Comparison of ENCODE assay signal across 16 cellular contexts in genomic region chr1:115255154-115255553, GRCh38.
"Had no signal": no experiment of that assay in that cellular context is flagged by ENCODE, and none has a peak within 500 bp of the region (broad histone marks: within the 10 kb centered on the region; RNA-seq: fewer than 3 reads in every experiment).

No MANE protein-coding gene starts in this region.

- H3K27ac ChIP-seq: ascending aorta, coronary artery, left ventricle myocardium inferior, pancreas, sigmoid colon, stomach, testis had no signal

- DNase-seq: activated CD4-positive, alpha-beta T cell treated with anti-CD3 and anti-CD28 coated beads, Interleukin-2, amount 10 ng/mL, durations not matched to agents 7 days and 5 days; activated CD8-positive, alpha-beta memory T cell treated with anti-CD3 and anti-CD28 coated beads, Interleukin-2, amount 50 U/mL, for 48 hours; activated naive CD4-positive, alpha-beta T cell; caudate nucleus; effector CD8-positive, alpha-beta T cell; hippocampal formation; left ventricle myocardium inferior; naive thymus-derived CD8-positive, alpha-beta T cell; pancreas; sigmoid colon; stimulated activated CD4-positive, alpha-beta T cell treated with anti-CD3 and anti-CD28 coated beads, Interleukin-12 subunit alpha, Interleukin-12 subunit beta, amount 100 ng/mL, for 4 hours; stimulated activated CD4-positive, alpha-beta T cell treated with anti-CD3 and anti-CD28 coated beads, Interleukin-2, amount 100 ng/mL, for 24 hours; stomach; testis had no signal

- H3K9me3 ChIP-seq: pancreas, testis had no signal

- H3K36me3 ChIP-seq: ascending aorta, left ventricle myocardium inferior, pancreas, sigmoid colon, stomach had no signal

- H3K4me1 ChIP-seq: ascending aorta, pancreas, stomach, testis had no signal

- H3K4me3 ChIP-seq: ascending aorta, coronary artery, left ventricle myocardium inferior, pancreas, sigmoid colon, stomach, testis had no signal

- H3K27me3 ChIP-seq: ascending aorta, pancreas, sigmoid colon, stomach, testis had no signal
